Comparison of ENCODE assay signal across 8 cellular contexts in genomic region chr3:190701096-190701532, GRCh38.
DNase-seq lines count a peak whose midpoint lies in the region; ATAC-seq and TF ChIP-seq lines count a peak whose summit lies in the region.

No MANE protein-coding gene starts in this region.

- H3K27ac Mint-ChIP-seq in brain: no peak overlapping the region

- H3K4me3 Mint-ChIP-seq in brain: no peak overlapping the region

- intact Hi-C loops in sciatic nerve (cut with DNase I): no loop called here

- no peaks in the 10 kb centered on the region for H3K27me3 Mint-ChIP-seq in brain

- peaks cover 5% of the 10 kb centered on the region for H3K4me1 Mint-ChIP-seq in brain

- peak; percentile 37 to 69 for TF ChIP-seq CTCF in brain (conservative IDR thresholded peaks at IDR 0.05)

- no peaks in the 10 kb centered on the region for H3K36me3 Mint-ChIP-seq in brain

- ATAC-seq in GM21360 (IDR thresholded peaks at IDR 0.05; ENCODE audit: unreplicated experiment) (peak; percentile 73), left lobe of liver (peak; percentile 93), sciatic nerve (no peak)

- no peaks in the 10 kb centered on the region for H3K9me3 Mint-ChIP-seq in brain

- DNase-seq in CD1c-positive myeloid dendritic cell (ENCODE audit: extremely low spot score) (peak; percentile 5), NCI-H460 (ENCODE audit: extremely low read depth, low read depth) (peak; percentile 55), left lobe of liver (ENCODE audit: low spot score) (peak; percentile 78), cortex of kidney (lab: John Stamatoyannopoulos, UW) (no peak), sciatic nerve (ENCODE audit: low spot score) (no peak), NCI-H1436 treated with DMSO at 0.1 percent for 48 hours (lab: John Stamatoyannopoulos, UW) (no peak)

Comparison
In these comparisons a context has a peak if more than half of its experiments do, and no peak if none do; other contexts are left out.
1. DNase-seq: peak in CD1c-positive myeloid dendritic cell (single experiment), NCI-H460 (single experiment) and left lobe of liver (single experiment); none in cortex of kidney (single experiment), sciatic nerve (single experiment) and NCI-H1436 treated with DMSO at 0.1 percent for 48 hours (single experiment).